ENCODE assay signal across 10 cellular contexts in the genomic region with DNA sequence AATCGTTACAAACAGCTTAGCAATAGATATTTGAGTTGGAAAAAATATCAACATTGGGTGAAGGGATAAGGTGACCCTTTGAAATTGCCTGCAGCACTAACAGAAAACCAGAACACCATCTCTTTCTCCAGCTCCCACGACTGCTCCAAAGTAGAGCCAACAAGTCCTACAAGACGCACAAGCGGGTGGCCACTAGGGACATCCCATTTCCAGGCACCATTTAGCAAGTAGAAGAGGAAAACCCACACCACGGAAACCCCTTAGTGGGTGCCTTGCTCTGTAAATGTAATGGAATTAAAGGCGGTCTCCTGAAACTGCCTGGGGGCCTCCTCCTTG. TPM values are rescaled to one million over a fixed set of nuclear protein-coding genes. Genes with fewer than 3 reads are reported as not detected.
DNase-seq lines count a peak whose midpoint lies in the region; ATAC-seq and TF ChIP-seq lines count a peak whose summit lies in the region.
"Had no signal": no experiment of that assay in that cellular context is flagged by ENCODE, and none has a peak within 500 bp of the region (broad histone marks: within the 10 kb centered on the region; RNA-seq: fewer than 3 reads in every experiment).

No MANE protein-coding gene starts in this region.

- no peak for TF ChIP-seq POLR2A in suprapubic skin (IDR thresholded peaks at IDR 0.05)

- H3K4me1 ChIP-seq in left lung = no peaks in the 10 kb centered on the region
- H3K4me1 ChIP-seq in suprapubic skin = peaks cover 10% of the 10 kb centered on the region

- DNase-seq in HFFc6 (no peak), choroid plexus epithelial cell (ENCODE audit: low read depth) (no peak), left lung (no peak), suprapubic skin (ENCODE audit: low spot score in 2 of 2) (no peak), NK-92 (lab: John Stamatoyannopoulos, UW; ENCODE audit: unreplicated experiment) (no peak), caudate nucleus (lab: John Stamatoyannopoulos, UW) (no peak)
- DNase-seq: activated CD8-positive, alpha-beta memory T cell treated with anti-CD3 and anti-CD28 coated beads for 24 hours; GDM1; stimulated activated naive B cell treated with anti-CD40 and anti-IgM and Interleukin-4, amounts not matched to agents 10 μg/mL and 1 μg/mL and 100 μg/mL, for 72 hours had no signal

- H3K4me1 Mint-ChIP-seq in HFFc6 (ENCODE audit: low read depth) = no peaks in the 10 kb centered on the region

- peak overlapping the region; percentile 53 for H3K4me3 ChIP-seq in choroid plexus epithelial cell (ENCODE audit: low read depth, low read length)
- peak overlapping the region; percentile 3 to 34 for H3K4me3 ChIP-seq in left lung
- H3K4me3 ChIP-seq in suprapubic skin = peak overlapping the region; percentile 49

- 54% methylated on average over 5 of the region's 6 CpGs for WGBS in suprapubic skin

- peaks cover 2% of the 10 kb centered on the region for H3K27me3 Mint-ChIP-seq in HFFc6 (ENCODE audit: insufficient read depth)

- intact Hi-C loops in left lung (cut with DNase I) = no loop called here

- TF ChIP-seq CTCF in HFFc6 (IDR thresholded peaks at IDR 0.05) = no peak
- no peak for TF ChIP-seq CTCF in choroid plexus epithelial cell (conservative IDR thresholded peaks at IDR 0.05; ENCODE audit: low read depth, low read length)
- no peak for TF ChIP-seq CTCF in left lung (IDR thresholded peaks at IDR 0.05)
- TF ChIP-seq CTCF in suprapubic skin (IDR thresholded peaks at IDR 0.05) = no peak

- no peaks in the 10 kb centered on the region for H3K36me3 Mint-ChIP-seq in HFFc6 (ENCODE audit: low read depth)
- H3K36me3 Mint-ChIP-seq: stimulated activated naive B cell treated with anti-CD40 and anti-IgM and Interleukin-4, amounts not matched to agents 10 μg/mL and 1 μg/mL and 100 μg/mL, for 72 hours had no signal

- no peaks in the 10 kb centered on the region for H3K9me3 Mint-ChIP-seq in HFFc6

- peaks cover 6 to 40% of the 10 kb centered on the region in 2 donors for H3K27me3 ChIP-seq in left lung
- H3K27me3 ChIP-seq in suprapubic skin = peaks cover 18% of the 10 kb centered on the region

- no peaks in the 10 kb centered on the region for H3K9me3 ChIP-seq in left lung
- no peaks in the 10 kb centered on the region for H3K9me3 ChIP-seq in suprapubic skin

- no peak overlapping the region for H3K27ac Mint-ChIP-seq in HFFc6
- H3K27ac Mint-ChIP-seq: stimulated activated naive B cell treated with anti-CD40 and anti-IgM and Interleukin-4, amounts not matched to agents 10 μg/mL and 1 μg/mL and 100 μg/mL, for 72 hours had no signal

- H3K4me3 Mint-ChIP-seq in HFFc6 = peak overlapping the region; percentile 69; the same call in 1 of the 2 replicates

- ATAC-seq in left lung (no peak), HG03280 (IDR thresholded peaks at IDR 0.05; ENCODE audit: unreplicated experiment) (no peak)
- ATAC-seq: stimulated activated naive B cell treated with anti-CD40 and anti-IgM and Interleukin-4, amounts not matched to agents 10 μg/mL and 1 μg/mL and 100 μg/mL, for 72 hours had no signal

- H3K36me3 ChIP-seq in left lung = no peaks in the 10 kb centered on the region
- H3K36me3 ChIP-seq in suprapubic skin = no peaks in the 10 kb centered on the region

- H3K27ac ChIP-seq in left lung = no peak overlapping the region
- no peak overlapping the region for H3K27ac ChIP-seq in suprapubic skin
- no peak overlapping the region for H3K27ac ChIP-seq in caudate nucleus (ENCODE audit: low read depth, low read length)

- no peak for TF ChIP-seq EP300 in suprapubic skin (IDR thresholded peaks at IDR 0.05)

RNA-seq across cellular contexts. Expression of gene ARHGAP6, which starts 1.9 kb away (rescaled TPM):
- 1 to 10 TPM in 1 of 6 experiments, under 1 TPM in 5; 0.51 to 1.0 (median 0.69) TPM for total RNA-seq in HFFc6 (2021; fragmentation: NEBNext Ultra II Directional; extraction: Animal tissue kit (Norgen Biotek cat#: 25700))
- 10 to 100 TPM in 1 of 2 donors, 1 to 10 TPM in 1; 7.0 to 12.9 TPM for total RNA-seq in left lung
- total RNA-seq in suprapubic skin = 1 to 10 TPM; 1.6 to 6.7 (median 3.1) TPM
